Comparison of ENCODE assay signal across 8 cellular contexts in the genomic region with DNA sequence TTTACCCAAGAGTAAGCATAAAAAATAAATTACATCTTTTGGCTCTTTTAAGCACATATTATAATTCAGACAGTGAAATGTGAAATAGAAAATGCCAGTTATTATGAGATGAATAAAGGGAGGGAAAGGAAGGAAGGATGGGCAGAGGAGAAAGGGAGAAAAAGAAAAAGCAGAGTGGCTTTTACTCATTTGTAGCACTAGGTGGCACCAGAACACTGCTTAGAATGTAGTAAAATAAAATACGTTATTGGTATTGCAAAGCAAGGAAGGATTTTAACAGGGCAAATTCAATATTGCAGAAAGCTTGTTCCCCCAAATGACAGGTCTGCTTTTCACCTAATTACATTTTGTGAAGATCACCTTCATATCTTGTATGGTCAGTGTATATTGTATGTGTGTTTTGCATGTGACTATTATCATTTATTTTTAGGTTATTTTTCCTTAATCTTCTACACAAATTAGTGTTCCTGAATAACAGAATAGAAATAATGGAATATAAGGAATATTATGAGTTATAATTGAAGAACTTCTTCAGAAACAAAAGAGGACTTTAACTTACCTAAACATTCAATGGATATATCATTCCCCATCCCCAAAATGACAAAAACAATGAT. TPM values are rescaled to one million over a fixed set of nuclear protein-coding genes. Genes with fewer than 3 reads are reported as not detected.
DNase-seq lines count a peak whose midpoint lies in the region; ATAC-seq, FAIRE-seq and TF ChIP-seq lines count a peak whose summit lies in the region.

No MANE protein-coding gene starts in this region.

- no peak for TF ChIP-seq POLR2A in endothelial cell of umbilical vein (IDR thresholded peaks at IDR 0.05; ENCODE audit: low read depth, low read length)

- no peak overlapping the region for H3K9ac ChIP-seq in endothelial cell of umbilical vein (replicated peaks; ENCODE audit: extremely low read depth, insufficient read depth, low read length)

- H3K9me1 ChIP-seq in endothelial cell of umbilical vein (replicated peaks; ENCODE audit: control insufficient read depth, extremely low read depth, insufficient read depth, low read length), result no peaks in the 10 kb centered on the region

- no peak overlapping the region for H3K4me3 ChIP-seq in endothelial cell of umbilical vein (replicated peaks in 1 of 3; ENCODE audit: insufficient read depth in 1 of 3, low read depth in 1 of 3, low read length in 3 of 3)
- H3K4me3 ChIP-seq in retinal pigment epithelial cell (ENCODE audit: low read length), result no peak overlapping the region

- BruUV-seq in endothelial cell of umbilical vein (replicated peaks; lab: Mats Ljungman, UMichigan), result no TSS peak

- TF ChIP-seq CTCF in D721Med (IDR thresholded peaks at IDR 0.05; ENCODE audit: insufficient read depth, missing control alignments) (peak; percentile 98), endothelial cell of umbilical vein (IDR thresholded peaks at IDR 0.05; ENCODE audit: extremely low read depth in 1 of 2, insufficient read depth in 1 of 2, low read depth in 1 of 2, low read length in 2 of 2) (peak; percentile 48 to 65), retinal pigment epithelial cell (conservative IDR thresholded peaks at IDR 0.05; ENCODE audit: low read depth, low read length) (peak; percentile 80)

- H4K20me1 ChIP-seq in endothelial cell of umbilical vein (replicated peaks; ENCODE audit: control insufficient read depth, extremely low read depth, insufficient read depth, low read length), result no peaks in the 10 kb centered on the region

- no peaks in the 10 kb centered on the region for H3K4me1 ChIP-seq in endothelial cell of umbilical vein (ENCODE audit: control insufficient read depth, extremely low read depth, insufficient read depth, low read length)

- H3K36me3 ChIP-seq in endothelial cell of umbilical vein (ENCODE audit: control insufficient read depth in 2 of 2, extremely low read depth in 1 of 2, insufficient read depth in 2 of 2, low read length in 2 of 2), result no peaks in the 10 kb centered on the region

- no peak overlapping the region for H3K27ac ChIP-seq in endothelial cell of umbilical vein (ENCODE audit: insufficient read depth, low read depth, low read length)

- POLR2A ChIA-PET in endothelial cell of umbilical vein (lab: Charles Lee), result no interaction called here

- intact Hi-C loops in endothelial cell of umbilical vein (cut with micrococcal nuclease), result loop anchor here (1.0 to 10.0 kb wide), 4 partner anchors 60 to 1010 kb away; no protein-coding TSS in a partner anchor

- no peak overlapping the region for H2AFZ ChIP-seq in endothelial cell of umbilical vein (ENCODE audit: low read depth, low read length)

- CTCF ChIA-PET in endothelial cell of umbilical vein (lab: Charles Lee), result interaction anchor here (0.6 to 5.8 kb wide), 16 partner anchors 10 to 1006 kb away, joined by 3 to 75 read pairs (median 3); a partner anchor contains a TSS

- FAIRE-seq in D721Med (lab: Jason Lieb, UNC) (peak; percentile 99), endothelial cell of umbilical vein (lab: Jason Lieb, UNC) (peak; percentile 59)

- dilution Hi-C loops in endothelial cell of umbilical vein (cut with MboI; ENCODE audit: extremely low pct_ligation_motif_present, low sequenced_read_pairs), result no loop called here

- no peaks in the 10 kb centered on the region for H3K9me3 ChIP-seq in endothelial cell of umbilical vein (replicated peaks; ENCODE audit: control insufficient read depth, insufficient read depth, low read length)

- no peak for ATAC-seq in HG02623 (IDR thresholded peaks at IDR 0.05; ENCODE audit: unreplicated experiment)

- H3K4me2 ChIP-seq in endothelial cell of umbilical vein (ENCODE audit: insufficient read depth, low read length), result no peak overlapping the region

- DNase-seq in D721Med (ENCODE audit: insufficient read length, low spot score) (no peak), HT1080 (ENCODE audit: low read depth) (peak; percentile 29), RPMI8226 (peak; percentile 62), endothelial cell of umbilical vein (ENCODE audit: low read depth, low spot score) (peak; percentile 35), retinal pigment epithelial cell (ENCODE audit: low read depth) (no peak), NCI-H524 treated with DMSO at 0.1 percent for 48 hours (lab: John Stamatoyannopoulos, UW) (no peak), EL (no peak)

- H3K27me3 ChIP-seq in endothelial cell of umbilical vein (ENCODE audit: control insufficient read depth in 2 of 2, insufficient read depth in 2 of 2, low read length in 2 of 2), result peaks cover 4 to 12% of the 10 kb centered on the region in 2 experiments

- H3K79me2 ChIP-seq in endothelial cell of umbilical vein (ENCODE audit: control insufficient read depth, insufficient read depth, low read length), result no peaks in the 10 kb centered on the region

TF ChIP-seq in endothelial cell of umbilical vein, 7 proteins besides CTCF, POLR2A, EP300 and RAD21:
- TF ChIP-seq EZH2 (IDR thresholded peaks at IDR 0.05; ENCODE audit: borderline replicate concordance, low read depth, low read length, severe bottlenecking), result no peak
- no peak for TF ChIP-seq FOS (IDR thresholded peaks at IDR 0.05; ENCODE audit: borderline replicate concordance, insufficient read depth, low read length)
- no peak for TF ChIP-seq MYC (IDR thresholded peaks at IDR 0.05; ENCODE audit: low read depth, low read length)
- no peak for TF ChIP-seq JUN (IDR thresholded peaks at IDR 0.05; ENCODE audit: borderline replicate concordance, insufficient read depth, insufficient read length, low read depth)
- no peak for TF ChIP-seq POLR2AphosphoS5 (IDR thresholded peaks at IDR 0.05; ENCODE audit: insufficient read depth, low read depth, low read length)
- TF ChIP-seq, protein P1, sequence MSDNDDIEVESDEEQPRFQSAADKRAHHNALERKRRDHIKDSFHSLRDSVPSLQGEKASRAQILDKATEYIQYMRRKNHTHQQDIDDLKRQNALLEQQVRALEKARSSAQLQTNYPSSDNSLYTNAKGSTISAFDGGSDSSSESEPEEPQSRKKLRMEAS (IDR thresholded peaks at IDR 0.05; ENCODE audit: insufficient read depth, insufficient read length), result no peak
- no peak for TF ChIP-seq GATA2 (IDR thresholded peaks at IDR 0.05; ENCODE audit: insufficient read depth, insufficient read length, low read depth, low read length)

RNA-seq across cellular contexts. Expression of a gene that starts 9.1 kb away (rescaled TPM):
- total RNA-seq in HT1080 (2014; rRNA removed; shearing (Covaris generic)), result 10.5 and 15.3 TPM in 2 replicates
- polyA plus RNA-seq in HT1080 (2015; cell fraction: cytosol; rRNA removed), result 10.0 and 10.7 TPM in 2 replicates
- 23.8 and 28.1 TPM in 2 replicates for polyA plus RNA-seq in HT1080 (2015; cell fraction: nucleus; rRNA removed)
- 6.6 and 7.6 TPM in 2 replicates for total RNA-seq in endothelial cell of umbilical vein
- polyA plus RNA-seq in endothelial cell of umbilical vein, result 7.6 and 11.0 TPM in 2 replicates
- polyA plus RNA-seq in endothelial cell of umbilical vein (2011; cell fraction: cytosol; rRNA removed), result 4.8 and 7.2 TPM in 2 replicates
- polyA plus RNA-seq in endothelial cell of umbilical vein (2011; cell fraction: nucleus; rRNA removed), result 26.0 and 28.3 TPM in 2 replicates
- 7.0 and 7.4 TPM in 2 replicates for polyA plus RNA-seq in endothelial cell of umbilical vein (2012)
- 33.8 and 41.7 TPM in 2 replicates for polyA minus RNA-seq in endothelial cell of umbilical vein
- 17.3 TPM for polyA minus RNA-seq in endothelial cell of umbilical vein (2011; cell fraction: cytosol; rRNA and poly(A)+ RNA removed)
- 54.0 and 96.5 TPM in 2 replicates for polyA minus RNA-seq in endothelial cell of umbilical vein (2011; cell fraction: nucleus; rRNA and poly(A)+ RNA removed)

RNA-seq across cellular contexts. Expression of a gene that starts 22.9 kb away (rescaled TPM):
- 6.1 and 6.4 TPM in 2 replicates for total RNA-seq in HT1080 (2014; rRNA removed; shearing (Covaris generic))
- polyA plus RNA-seq in HT1080 (2015; cell fraction: cytosol; rRNA removed), result 7.3 and 9.1 TPM in 2 replicates
- 12.2 and 13.1 TPM in 2 replicates for polyA plus RNA-seq in HT1080 (2015; cell fraction: nucleus; rRNA removed)
- 0.74 and 0.95 TPM in 2 replicates for total RNA-seq in endothelial cell of umbilical vein
- 0.48 and 0.65 TPM in 2 replicates for polyA plus RNA-seq in endothelial cell of umbilical vein
- polyA plus RNA-seq in endothelial cell of umbilical vein (2011; cell fraction: cytosol; rRNA removed), result 0.39 and 0.42 TPM in 2 replicates
- polyA plus RNA-seq in endothelial cell of umbilical vein (2011; cell fraction: nucleus; rRNA removed), result 1.6 and 1.7 TPM in 2 replicates
- polyA plus RNA-seq in endothelial cell of umbilical vein (2012), result 0.39 and 0.42 TPM in 2 replicates
- 0.68 and 1.2 TPM in 2 replicates for polyA minus RNA-seq in endothelial cell of umbilical vein
- polyA minus RNA-seq in endothelial cell of umbilical vein (2011; cell fraction: cytosol; rRNA and poly(A)+ RNA removed), result 17.5 TPM
- polyA minus RNA-seq in endothelial cell of umbilical vein (2011; cell fraction: nucleus; rRNA and poly(A)+ RNA removed), result 0.87 and 1.6 TPM in 2 replicates

Comparison
In these comparisons a context has a peak if more than half of its experiments do, and no peak if none do; other contexts are left out.
1. DNase-seq: peak in HT1080 (single experiment), RPMI8226 (single experiment) and endothelial cell of umbilical vein (single experiment); none in D721Med (single experiment), retinal pigment epithelial cell (single experiment), NCI-H524 treated with DMSO at 0.1 percent for 48 hours (single experiment) and EL (single experiment).
2. Peak in every context shown above with its lines, with median percentiles within 50 percentile points of each other: CTCF ChIP-seq.